13 cellular contexts compared by ENCODE assay signal in the genomic region with DNA sequence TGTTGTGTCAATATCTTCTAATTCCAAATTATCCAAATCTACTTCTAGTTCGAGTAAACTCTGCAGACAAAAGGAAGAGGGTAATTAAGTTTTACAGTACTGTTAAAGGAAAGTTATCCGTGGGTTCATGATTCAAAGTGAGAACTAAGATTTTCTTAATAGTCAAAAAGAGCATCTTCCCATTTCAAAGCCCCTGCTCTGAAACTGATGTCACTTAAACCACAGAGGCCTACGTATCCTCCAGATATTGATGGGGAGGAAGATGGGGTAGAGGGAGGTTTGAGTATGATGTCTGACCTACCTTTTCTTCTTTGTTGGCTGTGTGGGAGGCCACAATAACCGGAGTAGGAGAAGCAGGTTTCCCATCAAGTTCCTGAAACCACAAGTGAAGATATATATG. TPM values are rescaled to one million over a fixed set of nuclear protein-coding genes. Genes with fewer than 3 reads are reported as not detected.
DNase-seq lines count a peak whose midpoint lies in the region; ATAC-seq and TF ChIP-seq lines count a peak whose summit lies in the region.
"Had no signal": no experiment of that assay in that cellular context is flagged by ENCODE, and none has a peak within 500 bp of the region (broad histone marks: within the 10 kb centered on the region; RNA-seq: fewer than 3 reads in every experiment).

No MANE protein-coding gene starts in this region.

- H3K4me1 ChIP-seq in neural progenitor cell (peaks cover 18% of the 10 kb centered on the region), BE2C (0 out of 2 replicates have a peak, but pooled peaks cover 4% of the 10 kb centered on the region)

- H3K36me3 Mint-ChIP-seq in activated CD8-positive, alpha-beta memory T cell treated with anti-CD3 and anti-CD28 coated beads, Interleukin-2, amount 10 ng/mL, durations not matched to agents 7 days and 5 days = peaks cover 70% of the 10 kb centered on the region
- H3K36me3 Mint-ChIP-seq in neural progenitor cell = peaks cover 45% of the 10 kb centered on the region

- DNase-seq in activated CD8-positive, alpha-beta memory T cell treated with anti-CD3 and anti-CD28 coated beads, Interleukin-2, amount 10 ng/mL, durations not matched to agents 7 days and 5 days = no peak
- no peak for DNase-seq in activated CD8-positive, alpha-beta memory T cell treated with anti-CD3 and anti-CD28 coated beads, Interleukin-2, amount 50 U/mL, for 4 hours
- DNase-seq in neural progenitor cell (ENCODE audit: low spot score) (no peak), BE2C (no peak), SKM-1 (lab: John Stamatoyannopoulos, UW; ENCODE audit: unreplicated experiment) (no peak)
- DNase-seq in effector CD4-positive, alpha-beta T cell = no peak
- DNase-seq: esophagus squamous epithelium, left ventricle myocardium superior had no signal

- CTCF ChIA-PET in activated CD8-positive, alpha-beta memory T cell treated with anti-CD3 and anti-CD28 coated beads, Interleukin-2, amount 10 ng/mL, durations not matched to agents 7 days and 5 days (lab: Charles Lee) = no interaction called here

- no peaks in the 10 kb centered on the region for H3K9me3 Mint-ChIP-seq in activated CD8-positive, alpha-beta memory T cell treated with anti-CD3 and anti-CD28 coated beads, Interleukin-2, amount 10 ng/mL, durations not matched to agents 7 days and 5 days (ENCODE audit: low read depth)
- H3K9me3 Mint-ChIP-seq in neural progenitor cell = no peaks in the 10 kb centered on the region
- H3K9me3 Mint-ChIP-seq: type B pancreatic cell had no signal

- no peak overlapping the region for H2AFZ ChIP-seq in neural progenitor cell (replicated peaks)

- no peaks in the 10 kb centered on the region for H3K27me3 Mint-ChIP-seq in activated CD8-positive, alpha-beta memory T cell treated with anti-CD3 and anti-CD28 coated beads, Interleukin-2, amount 10 ng/mL, durations not matched to agents 7 days and 5 days
- peaks cover 2% of the 10 kb centered on the region for H3K27me3 Mint-ChIP-seq in neural progenitor cell (ENCODE audit: insufficient read depth, low read depth)
- H3K27me3 Mint-ChIP-seq: type B pancreatic cell had no signal

- no peak overlapping the region for H3K4me3 ChIP-seq in neural progenitor cell
- no peak overlapping the region for H3K4me3 ChIP-seq in BE2C (ENCODE audit: low read depth, low read length)
- H3K4me3 ChIP-seq: esophagus squamous epithelium, SK-N-MC, smooth muscle cell had no signal

- peaks cover 20% of the 10 kb centered on the region for H4K20me1 ChIP-seq in neural progenitor cell (ENCODE audit: low read depth)

- H3K27me3 ChIP-seq in neural progenitor cell (no peaks in the 10 kb centered on the region), BE2C (no peaks in the 10 kb centered on the region)
- H3K27me3 ChIP-seq: esophagus squamous epithelium had no signal

- no peaks in the 10 kb centered on the region for H3K79me2 ChIP-seq in neural progenitor cell (ENCODE audit: low read depth)

- no peak overlapping the region for H3K4me3 Mint-ChIP-seq in activated CD8-positive, alpha-beta memory T cell treated with anti-CD3 and anti-CD28 coated beads, Interleukin-2, amount 10 ng/mL, durations not matched to agents 7 days and 5 days
- no peak overlapping the region for H3K4me3 Mint-ChIP-seq in neural progenitor cell
- H3K4me3 Mint-ChIP-seq: type B pancreatic cell had no signal

- no peak overlapping the region for H3K4me2 ChIP-seq in neural progenitor cell
- H3K4me2 ChIP-seq: smooth muscle cell had no signal

- no peaks in the 10 kb centered on the region for H3K9me3 ChIP-seq in neural progenitor cell (ENCODE audit: low read depth)
- H3K9me3 ChIP-seq in BE2C = no peaks in the 10 kb centered on the region
- H3K9me3 ChIP-seq: esophagus squamous epithelium had no signal

- ATAC-seq in activated CD8-positive, alpha-beta memory T cell treated with anti-CD3 and anti-CD28 coated beads, Interleukin-2, amount 10 ng/mL, durations not matched to agents 7 days and 5 days = peak; percentile 78
- peak; percentile 63 for ATAC-seq in GM21529 (IDR thresholded peaks at IDR 0.05; ENCODE audit: unreplicated experiment)
- ATAC-seq in HG03442 (IDR thresholded peaks at IDR 0.05; ENCODE audit: unreplicated experiment) = peak; percentile 63
- ATAC-seq: left ventricle myocardium superior had no signal

- TF ChIP-seq CTCF in neural progenitor cell (IDR thresholded peaks at IDR 0.05) (no peak), BE2C (IDR thresholded peaks at IDR 0.05; ENCODE audit: low read depth, low read length) (no peak)

- H3K27ac ChIP-seq in neural progenitor cell = peak overlapping the region; percentile 69
- H3K27ac ChIP-seq: esophagus squamous epithelium had no signal

- H3K27ac Mint-ChIP-seq in activated CD8-positive, alpha-beta memory T cell treated with anti-CD3 and anti-CD28 coated beads, Interleukin-2, amount 10 ng/mL, durations not matched to agents 7 days and 5 days = no peak overlapping the region
- peak overlapping the region; percentile 30 for H3K27ac Mint-ChIP-seq in neural progenitor cell
- H3K27ac Mint-ChIP-seq: type B pancreatic cell had no signal

- no peak overlapping the region for H3K9ac ChIP-seq in neural progenitor cell

- H3F3A ChIP-seq in neural progenitor cell (ENCODE audit: low read depth) = peaks cover 30% of the 10 kb centered on the region

- H3K4me1 Mint-ChIP-seq in activated CD8-positive, alpha-beta memory T cell treated with anti-CD3 and anti-CD28 coated beads, Interleukin-2, amount 10 ng/mL, durations not matched to agents 7 days and 5 days = peaks cover 25% of the 10 kb centered on the region
- peaks cover 39% of the 10 kb centered on the region for H3K4me1 Mint-ChIP-seq in neural progenitor cell

- H3K36me3 ChIP-seq in neural progenitor cell (peaks cover 40% of the 10 kb centered on the region), BE2C (peaks cover 90% of the 10 kb centered on the region)

RNA-seq across cellular contexts. Expression of a gene that starts 14.1 kb away (rescaled TPM):
- total RNA-seq in activated CD8-positive, alpha-beta memory T cell treated with anti-CD3 and anti-CD28 coated beads, Interleukin-2, amount 10 ng/mL, durations not matched to agents 7 days and 5 days = 10 to 100 TPM; 36.1 to 41.2 TPM
- total RNA-seq in neural progenitor cell (ENCODE audit: low replicate concordance) = 54.3 and 85.8 TPM in 2 replicates
- 41.1 TPM for polyA plus RNA-seq in BE2C (2012; ENCODE audit: insufficient read depth, insufficient read length, low read depth)

RNA-seq across cellular contexts. Expression of a gene that starts 31.5 kb away (rescaled TPM):
- 100 to 1,000 TPM in 1 of 2 experiments, 10 to 100 TPM in 1; 78.9 to 104 TPM for total RNA-seq in activated CD8-positive, alpha-beta memory T cell treated with anti-CD3 and anti-CD28 coated beads, Interleukin-2, amount 10 ng/mL, durations not matched to agents 7 days and 5 days
- total RNA-seq in neural progenitor cell (ENCODE audit: low replicate concordance) = 72.6 and 86.1 TPM in 2 replicates
- polyA plus RNA-seq in BE2C (2012; ENCODE audit: insufficient read depth, insufficient read length, low read depth) = 98.0 TPM
